In the genomic region with DNA sequence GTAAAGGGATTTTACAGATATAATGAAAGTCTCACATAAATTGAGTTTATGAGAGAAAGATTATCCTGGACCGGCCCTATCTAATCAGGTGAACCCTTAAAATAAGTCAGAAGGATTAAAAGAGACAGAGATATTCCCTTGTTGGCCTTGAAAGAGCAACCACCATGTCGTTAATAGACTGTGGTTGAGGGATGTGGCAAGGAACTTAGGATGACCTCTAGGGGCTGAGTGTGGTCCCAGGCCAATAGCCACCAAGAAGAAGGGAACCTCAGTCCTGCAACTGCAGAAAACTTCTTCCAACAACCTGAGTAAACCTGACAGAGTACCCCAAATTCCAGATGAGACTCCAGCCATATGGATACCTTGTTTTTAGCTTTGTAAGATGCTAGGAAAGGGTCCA, we compare ENCODE assay signal across 11 cellular contexts.
A peak's percentile ranks its signal among the peaks of the same experiment; 100 is the strongest.
DNase-seq lines count a peak whose midpoint lies in the region; ATAC-seq and TF ChIP-seq lines count a peak whose summit lies in the region.
"Had no signal": no experiment of that assay in that cellular context is flagged by ENCODE, and none has a peak within 500 bp of the region (broad histone marks: within the 10 kb centered on the region; RNA-seq: fewer than 3 reads in every experiment).

No MANE protein-coding gene starts in this region.

- H3K4me1 ChIP-seq in gastroesophageal sphincter = no peaks in the 10 kb centered on the region
- H3K4me1 ChIP-seq: stomach had no signal

- no peak for TF ChIP-seq EP300 in gastroesophageal sphincter (IDR thresholded peaks at IDR 0.05)

- ATAC-seq in GM18868 (IDR thresholded peaks at IDR 0.05; ENCODE audit: unreplicated experiment) (peak; percentile 61), HG02884 (IDR thresholded peaks at IDR 0.05; ENCODE audit: unreplicated experiment) (peak; percentile 65), gastroesophageal sphincter (no peak)

- no peaks in the 10 kb centered on the region for H3K27me3 ChIP-seq in gastroesophageal sphincter
- H3K27me3 ChIP-seq: stomach had no signal

- WGBS in gastroesophageal sphincter (ENCODE audit: low coverage in 1 of 2), 2 donors = 29 to 64% methylated on average over 2 of the region's 2 CpGs

- TF ChIP-seq POLR2A in gastroesophageal sphincter (IDR thresholded peaks at IDR 0.05) = no peak

- TF ChIP-seq CTCF in 22Rv1 (IDR thresholded peaks at IDR 0.05) (peak; percentile 4; the same call in 1 of the 2 replicates), gastroesophageal sphincter (IDR thresholded peaks at IDR 0.05) (no peak)

- no peak overlapping the region for H3K4me3 ChIP-seq in gastroesophageal sphincter
- H3K4me3 ChIP-seq: stomach had no signal

- DNase-seq in RPMI8226 (peak; percentile 10), NCI-H69 (lab: John Stamatoyannopoulos, UW) (no peak), OCI-M2 (lab: John Stamatoyannopoulos, UW; ENCODE audit: unreplicated experiment) (no peak), NCI-H748 (lab: John Stamatoyannopoulos, UW; ENCODE audit: unreplicated experiment) (no peak)
- DNase-seq: NCI-H2029 treated with DMSO at 0.1 percent for 48 hours; stimulated activated CD4-positive, alpha-beta T cell treated with anti-CD3 and anti-CD28 coated beads, Interleukin-12 subunit alpha, Interleukin-12 subunit beta, amount 100 ng/mL, for 4 hours; stomach had no signal

- H3K36me3 ChIP-seq in gastroesophageal sphincter = no peaks in the 10 kb centered on the region
- H3K36me3 ChIP-seq: stomach had no signal

- no peaks in the 10 kb centered on the region for H3K9me3 ChIP-seq in gastroesophageal sphincter

- H3K27ac ChIP-seq in 22Rv1 (no peak overlapping the region), gastroesophageal sphincter (no peak overlapping the region)
- H3K27ac ChIP-seq: stomach had no signal
